ENCODE assay signal across 22 cellular contexts in genomic region chr2:127406454-127406853, GRCh38. TPM values are rescaled to one million over a fixed set of nuclear protein-coding genes. Genes with fewer than 3 reads are reported as not detected.
DNase-seq lines count a peak whose midpoint lies in the region; ATAC-seq and TF ChIP-seq lines count a peak whose summit lies in the region.
"Had no signal": no experiment of that assay in that cellular context is flagged by ENCODE, and none has a peak within 500 bp of the region (broad histone marks: within the 10 kb centered on the region; RNA-seq: fewer than 3 reads in every experiment).

No MANE protein-coding gene starts in this region.

- no peaks in the 10 kb centered on the region for H3K36me3 Mint-ChIP-seq in CD4-positive, alpha-beta memory T cell
- H3K36me3 Mint-ChIP-seq in progenitor cell of endocrine pancreas (ENCODE audit: insufficient read depth), result no peaks in the 10 kb centered on the region
- H3K36me3 Mint-ChIP-seq: CD8-positive, alpha-beta T cell; neural progenitor cell; T-cell had no signal

- no peaks in the 10 kb centered on the region for H3K36me3 ChIP-seq in CD4-positive, alpha-beta memory T cell (ENCODE audit: insufficient read depth, low read length)
- no peaks in the 10 kb centered on the region for H3K36me3 ChIP-seq in adipocyte (ENCODE audit: control insufficient read depth, insufficient read depth, low read length, severe bottlenecking)
- H3K36me3 ChIP-seq: neural progenitor cell had no signal

- H3K9me3 Mint-ChIP-seq in CD4-positive, alpha-beta memory T cell, result no peaks in the 10 kb centered on the region
- no peaks in the 10 kb centered on the region for H3K9me3 Mint-ChIP-seq in progenitor cell of endocrine pancreas (ENCODE audit: low read depth)
- H3K9me3 Mint-ChIP-seq: activated CD4-positive, alpha-beta T cell treated with anti-CD3 and anti-CD28 coated beads, Interleukin-2, amount 10 ng/mL, durations not matched to agents 24 days and 14 days; CD8-positive, alpha-beta T cell; endodermal cell; HFFc6; neural progenitor cell; T-cell had no signal

- DNase-seq in CD4-positive, alpha-beta memory T cell, result no peak
- peak; percentile 81 for DNase-seq in adipocyte (ENCODE audit: low read depth)
- peak; percentile 58 for DNase-seq in fibroblast of peridontal ligament (ENCODE audit: extremely low read depth)
- DNase-seq in progenitor cell of endocrine pancreas (ENCODE audit: low spot score, unreplicated experiment), result no peak
- DNase-seq: activated CD4-positive, alpha-beta T cell treated with anti-CD3 and anti-CD28 coated beads, Interleukin-2, amount 10 ng/mL, durations not matched to agents 24 days and 14 days; CD8-positive, alpha-beta T cell; DMS79; endodermal cell; HFFc6; KG1; MV-4-11; NCI-H524; Right ventricle myocardium superior; substantia nigra; T-cell had no signal

- peaks cover 8 to 23% (median 15%) of the 10 kb centered on the region in 4 donors for H3K4me1 Mint-ChIP-seq in CD4-positive, alpha-beta memory T cell
- peaks cover 14% of the 10 kb centered on the region for H3K4me1 Mint-ChIP-seq in progenitor cell of endocrine pancreas (ENCODE audit: low read depth)

- intact Hi-C loops in CD4-positive, alpha-beta memory T cell (cut with micrococcal nuclease), result no loop called here

- peaks cover 0 to 4% of the 10 kb centered on the region in 2 donors for H3K27me3 Mint-ChIP-seq in CD4-positive, alpha-beta memory T cell
- peaks cover 21% of the 10 kb centered on the region for H3K27me3 Mint-ChIP-seq in progenitor cell of endocrine pancreas
- H3K27me3 Mint-ChIP-seq: T-cell had no signal

- H3K9me3 ChIP-seq in CD4-positive, alpha-beta memory T cell (ENCODE audit: control insufficient read depth in 1 of 2, low read length in 2 of 2), result no peaks in the 10 kb centered on the region
- H3K9me3 ChIP-seq in adipocyte (ENCODE audit: control insufficient read depth, low read length), result no peaks in the 10 kb centered on the region

- peak overlapping the region; percentile 27 for H3K9ac ChIP-seq in adipocyte (ENCODE audit: low read length)
- H3K9ac ChIP-seq: neural progenitor cell had no signal

- CTCF ChIA-PET in CD4-positive, alpha-beta memory T cell (lab: Charles Lee; ENCODE audit: partially characterized antibody), result no interaction called here

- no peak for TF ChIP-seq CTCF in progenitor cell of endocrine pancreas (IDR thresholded peaks at IDR 0.05; ENCODE audit: unreplicated experiment)

- H3K27me3 ChIP-seq in CD4-positive, alpha-beta memory T cell (ENCODE audit: insufficient read depth, low read length), result no peaks in the 10 kb centered on the region
- no peaks in the 10 kb centered on the region for H3K27me3 ChIP-seq in adipocyte (replicated peaks; ENCODE audit: control insufficient read depth, insufficient read depth, low read length)
- H3K27me3 ChIP-seq: neural progenitor cell had no signal

- H3K27ac Mint-ChIP-seq in CD4-positive, alpha-beta memory T cell, result peak overlapping the region in 4 of 7 donors; percentile 29 to 87 (median 48)
- H3K27ac Mint-ChIP-seq in progenitor cell of endocrine pancreas, result no peak overlapping the region
- H3K27ac Mint-ChIP-seq: CD8-positive, alpha-beta T cell; endodermal cell; HFFc6; neural progenitor cell had no signal

- no peak overlapping the region for H3K4me3 ChIP-seq in CD4-positive, alpha-beta memory T cell (ENCODE audit: low read length in 2 of 2)
- no peak overlapping the region for H3K4me3 ChIP-seq in adipocyte (ENCODE audit: low read length)
- H3K4me3 ChIP-seq: neural progenitor cell had no signal

- POLR2A ChIA-PET in CD4-positive, alpha-beta memory T cell (lab: Charles Lee; ENCODE audit: partially characterized antibody), result interaction anchor here (1.2 kb wide), 1 partner anchor 18 kb away, joined by 5 read pairs; the partner anchor contains the start of gene MAP3K2

- ATAC-seq in HG03097 (IDR thresholded peaks at IDR 0.05; ENCODE audit: low FRiP score, unreplicated experiment), result no peak
- ATAC-seq in GM19328 (IDR thresholded peaks at IDR 0.05; ENCODE audit: unreplicated experiment), result no peak
- ATAC-seq in HG02678 (IDR thresholded peaks at IDR 0.05; ENCODE audit: unreplicated experiment), result no peak
- no peak for ATAC-seq in GM18502 (IDR thresholded peaks at IDR 0.05; ENCODE audit: poor library complexity, unreplicated experiment)
- ATAC-seq: CD8-positive, alpha-beta T cell; T-cell had no signal

- no peak overlapping the region for H3K27ac ChIP-seq in CD4-positive, alpha-beta memory T cell (ENCODE audit: low read depth, low read length)
- H3K27ac ChIP-seq: neural progenitor cell had no signal

- peaks cover 28% of the 10 kb centered on the region for H3K4me1 ChIP-seq in CD4-positive, alpha-beta memory T cell (ENCODE audit: insufficient read depth, low read length)
- H3K4me1 ChIP-seq in adipocyte (ENCODE audit: control insufficient read depth, insufficient read depth, low read length), result peaks cover 33% of the 10 kb centered on the region
- H3K4me1 ChIP-seq: neural progenitor cell had no signal

- peak overlapping the region in 4 of 8 donors; percentile 9 to 59 (median 26) for H3K4me3 Mint-ChIP-seq in CD4-positive, alpha-beta memory T cell
- H3K4me3 Mint-ChIP-seq in progenitor cell of endocrine pancreas (ENCODE audit: low read depth), result peak overlapping the region; percentile 26
- H3K4me3 Mint-ChIP-seq: activated CD4-positive, alpha-beta T cell treated with anti-CD3 and anti-CD28 coated beads, Interleukin-2, amount 10 ng/mL, durations not matched to agents 24 days and 14 days; HFFc6; neural progenitor cell had no signal

RNA-seq across cellular contexts. Expression of gene PROC, which starts 11.8 kb away (rescaled TPM):
- total RNA-seq in CD4-positive, alpha-beta memory T cell, result not detected
- not detected for polyA plus RNA-seq in CD4-positive, alpha-beta memory T cell
- total RNA-seq in progenitor cell of endocrine pancreas, result 18.7 and 25.3 TPM in 2 replicates
- total RNA-seq: HFFc6, mesenteric fat pad, Right ventricle myocardium superior had no signal
- polyA plus RNA-seq: AG04450 had no signal

RNA-seq across cellular contexts. Expression of gene MAP3K2, which starts 18.7 kb away (rescaled TPM):
- 10 to 100 TPM; 85.6 to 87.2 TPM for total RNA-seq in CD4-positive, alpha-beta memory T cell
- polyA plus RNA-seq in CD4-positive, alpha-beta memory T cell, result 10 to 100 TPM; 42.5 to 63.4 TPM
- total RNA-seq in progenitor cell of endocrine pancreas, result 33.9 and 34.5 TPM in 2 replicates

Comparison
In these comparisons a context has a peak if more than half of its experiments do, and no peak if none do; other contexts are left out.
1. DNase-seq: peak in adipocyte (single experiment) and fibroblast of peridontal ligament (single experiment); none in CD4-positive, alpha-beta memory T cell (0 of 5) and progenitor cell of endocrine pancreas (single experiment).
2. RNA of gene PROC, which starts 11.8 kb away (total RNA-seq): 18.7 to 25.3 TPM in progenitor cell of endocrine pancreas; not detected in CD4-positive, alpha-beta memory T cell; every median in the first group is over 10 times any median in the second.